In genomic region chr1:199551967-199552565, GRCh38 we compare ENCODE assay signal across 8 cellular contexts.
DNase-seq lines count a peak whose midpoint lies in the region; ATAC-seq and TF ChIP-seq lines count a peak whose summit lies in the region.

No MANE protein-coding gene starts in this region.

- H3K27ac ChIP-seq in mesenchymal stem cell (ENCODE audit: low read length, poor library complexity, severe bottlenecking) = no peak overlapping the region

- H3K4me2 ChIP-seq in mesenchymal stem cell (ENCODE audit: low read length, poor library complexity, severe bottlenecking) = no peak overlapping the region

- H2AK5ac ChIP-seq in mesenchymal stem cell (ENCODE audit: low read length, severe bottlenecking) = no peak overlapping the region

- H3K36me3 ChIP-seq in mesenchymal stem cell (ENCODE audit: control insufficient read depth in 1 of 2, insufficient read depth in 2 of 2, low read depth in 1 of 2, low read length in 2 of 2) = no peaks in the 10 kb centered on the region

- H2BK5ac ChIP-seq in mesenchymal stem cell (ENCODE audit: low read depth, low read length, poor library complexity, severe bottlenecking) = no peak overlapping the region

- H3K27me3 ChIP-seq in mesenchymal stem cell (ENCODE audit: control insufficient read depth in 1 of 2, insufficient read depth in 1 of 2, low read length in 2 of 2) = no peaks in the 10 kb centered on the region

- H3K18ac ChIP-seq in mesenchymal stem cell (ENCODE audit: low read depth in 1 of 2, low read length in 2 of 2) = no peak overlapping the region

- ATAC-seq in GM19324 (IDR thresholded peaks at IDR 0.05; ENCODE audit: low FRiP score, unreplicated experiment) = no peak

- H3K4me3 ChIP-seq in LNCaP clone FGC (ENCODE audit: low read depth, low read length) (no peak overlapping the region), mesenchymal stem cell (ENCODE audit: insufficient read depth in 1 of 2, low read depth in 1 of 2, low read length in 2 of 2) (no peak overlapping the region)

- H4K8ac ChIP-seq in mesenchymal stem cell (ENCODE audit: low read length) = no peak overlapping the region

- H2BK120ac ChIP-seq in mesenchymal stem cell (ENCODE audit: low read depth, low read length) = no peak overlapping the region

- H3K4ac ChIP-seq in mesenchymal stem cell (ENCODE audit: low read depth in 1 of 2, low read length in 2 of 2) = no peak overlapping the region

- no peak overlapping the region for H2AFZ ChIP-seq in mesenchymal stem cell (ENCODE audit: low read depth, low read length)

- WGBS in mesenchymal stem cell = 14% methylated on average over 1 of the region's 4 CpGs

- peak; percentile 72 for TF ChIP-seq CTCF in LNCaP clone FGC (IDR thresholded peaks at IDR 0.05; ENCODE audit: control insufficient read depth, extremely low read depth, insufficient read depth)

- no peaks in the 10 kb centered on the region for H3K4me1 ChIP-seq in mesenchymal stem cell (ENCODE audit: control insufficient read depth, insufficient read depth, low read depth, low read length)

- no peaks in the 10 kb centered on the region for H3K79me1 ChIP-seq in mesenchymal stem cell (replicated peaks; ENCODE audit: low read length, poor library complexity, severe bottlenecking)

- DNase-seq in activated gamma-delta T cell treated with Interleukin-2 at 50 U/mL for 16 hours (peak; percentile 15), activated gamma-delta T cell (lab: John Stamatoyannopoulos, UW) (no peak), LNCaP clone FGC (ENCODE audit: low read depth) (peak; percentile 15), OCI-M1 (lab: John Stamatoyannopoulos, UW) (peak; percentile 86), cerebellar cortex (ENCODE audit: low spot score) (peak; percentile 75), mesenchymal stem cell (peak; percentile 73), ureter (ENCODE audit: low spot score) (no peak)

- no peak overlapping the region for H3K9ac ChIP-seq in mesenchymal stem cell (ENCODE audit: low read length)

- H3K23ac ChIP-seq in mesenchymal stem cell (ENCODE audit: low read length in 2 of 2) = no peak overlapping the region

- H2BK12ac ChIP-seq in mesenchymal stem cell (ENCODE audit: low read length in 2 of 2) = no peak overlapping the region

- no peak overlapping the region for H4K91ac ChIP-seq in mesenchymal stem cell (ENCODE audit: low read length)

- H2BK15ac ChIP-seq in mesenchymal stem cell (ENCODE audit: low read depth, poor library complexity, severe bottlenecking) = no peak overlapping the region

- no peaks in the 10 kb centered on the region for H3K9me3 ChIP-seq in mesenchymal stem cell (ENCODE audit: control insufficient read depth, low read length)

- no peak overlapping the region for H3K14ac ChIP-seq in mesenchymal stem cell (ENCODE audit: low read length in 2 of 2)

Comparison
In these comparisons a context has a peak if more than half of its experiments do, and no peak if none do; other contexts are left out.
1. DNase-seq: peak in activated gamma-delta T cell treated with Interleukin-2 at 50 U/mL for 16 hours (single experiment), LNCaP clone FGC (single experiment), OCI-M1 (single experiment), cerebellar cortex (single experiment) and mesenchymal stem cell (single experiment); none in activated gamma-delta T cell (single experiment) and ureter (single experiment).